10 cellular contexts compared by ENCODE assay signal in the genomic region with DNA sequence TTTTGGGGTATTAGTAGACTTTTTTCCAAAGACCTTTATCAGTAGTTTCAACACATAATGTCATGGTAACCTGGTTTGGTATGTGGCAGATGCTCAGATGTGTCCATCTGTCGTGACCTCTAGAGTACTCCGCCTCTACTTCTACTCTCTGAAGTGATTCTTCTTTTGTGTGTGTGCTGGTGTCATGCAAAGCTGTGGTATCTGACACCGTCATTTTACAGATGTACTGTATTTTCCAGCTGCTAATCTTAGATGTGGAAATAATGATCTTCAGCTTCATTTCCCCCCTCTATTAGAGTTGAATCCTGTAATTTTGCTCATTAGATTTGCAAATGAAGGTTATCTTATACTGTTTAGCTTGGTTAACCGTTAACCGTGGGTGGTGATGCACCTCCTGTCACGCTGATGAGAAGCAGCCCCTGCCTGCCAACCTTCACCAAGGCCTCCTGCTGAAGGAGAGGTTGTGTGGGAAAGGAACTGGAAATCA.
DNase-seq lines count a peak whose midpoint lies in the region; ATAC-seq and TF ChIP-seq lines count a peak whose summit lies in the region.
"Had no signal": no experiment of that assay in that cellular context is flagged by ENCODE, and none has a peak within 500 bp of the region (broad histone marks: within the 10 kb centered on the region; RNA-seq: fewer than 3 reads in every experiment).

No MANE protein-coding gene starts in this region.

- peaks cover 3% of the 10 kb centered on the region for H3K27me3 Mint-ChIP-seq in WTC11 (ENCODE audit: low read depth)

- ATAC-seq in HG03460 (IDR thresholded peaks at IDR 0.05; ENCODE audit: unreplicated experiment) (peak; percentile 86), WTC11 (no peak)

- in situ Hi-C loops in GM13977 (cut with MboI; ENCODE audit: low pct_unique_long_range_greater_than_20kb, low sequenced_read_pairs, unreplicated experiment): loop anchor here (25.0 kb wide), 1 partner anchor 265 kb away; no protein-coding TSS in a partner anchor

- no peak for TF ChIP-seq CTCF in GM13977 (IDR thresholded peaks at IDR 0.05; ENCODE audit: extremely low read depth, insufficient read depth, missing control alignments)
- TF ChIP-seq CTCF in GM20000 (IDR thresholded peaks at IDR 0.05; ENCODE audit: extremely low read depth, missing control alignments): no peak
- no peak for TF ChIP-seq CTCF in adrenal gland (IDR thresholded peaks at IDR 0.05)
- no peak for TF ChIP-seq CTCF in WTC11 (IDR thresholded peaks at IDR 0.05)

- H3K4me3 Mint-ChIP-seq in WTC11: no peak overlapping the region
- H3K4me3 Mint-ChIP-seq: nephron progenitor cell had no signal

- intact Hi-C loops in adrenal gland (cut with DNase I): no loop called here

- POLR2A ChIA-PET in WTC11 (lab: Charles Lee): no interaction called here

- CTCF ChIA-PET in WTC11 (lab: Charles Lee): interaction anchor here (1.1 kb wide), 1 partner anchor 231 kb away, joined by 3 read pairs; no protein-coding TSS in a partner anchor

- H3K27me3 ChIP-seq in adrenal gland: no peaks in the 10 kb centered on the region

- H3K4me1 ChIP-seq in adrenal gland (replicated peaks in 1 of 2): no peaks in the 10 kb centered on the region

- peaks cover 15% of the 10 kb centered on the region for H3K4me1 Mint-ChIP-seq in WTC11
- H3K4me1 Mint-ChIP-seq: nephron progenitor cell had no signal

- H3K9me3 ChIP-seq in adrenal gland (replicated peaks in 1 of 3): no peaks in the 10 kb centered on the region

- no peak overlapping the region for H3K4me3 ChIP-seq in adrenal gland

- H3K9me3 Mint-ChIP-seq in WTC11: peaks cover 8% of the 10 kb centered on the region; the same call in 1 of the 2 replicates

- H3K27ac ChIP-seq in adrenal gland: no peak overlapping the region

- H3K27ac Mint-ChIP-seq in WTC11: no peak overlapping the region
- H3K27ac Mint-ChIP-seq: nephron progenitor cell had no signal

- DNase-seq in GM13977 (ENCODE audit: low spot score) (peak; percentile 55), GM20000 (ENCODE audit: low spot score) (peak; percentile 46), kidney glomerular epithelial cell (lab: John Stamatoyannopoulos, UW) (peak; percentile 36), AG20443 (ENCODE audit: low spot score) (no peak), adrenal gland (no peak), NCI-H1105 treated with DMSO at 0.1 percent for 48 hours (lab: John Stamatoyannopoulos, UW) (no peak), WTC11 (ENCODE audit: low spot score) (no peak)
- DNase-seq: NCI-H2081, nephron progenitor cell had no signal

- TF ChIP-seq POLR2A in adrenal gland (IDR thresholded peaks at IDR 0.05): no peak

- H3K36me3 ChIP-seq in adrenal gland (replicated peaks in 1 of 2): no peaks in the 10 kb centered on the region

- no peaks in the 10 kb centered on the region for H3K36me3 Mint-ChIP-seq in WTC11

- WGBS in adrenal gland, 4 donors: 65 to 82% (median 77%) methylated on average over 6 of the region's 6 CpGs

TF ChIP-seq in WTC11, 78 proteins besides CTCF, POLR2A, EP300 and RAD21:
- no peak for TF ChIP-seq RELA (CRISPR knock-in tag; IDR thresholded peaks at IDR 0.05; ENCODE audit: borderline replicate concordance)
- TF ChIP-seq FOXK1 (CRISPR knock-in tag; IDR thresholded peaks at IDR 0.05): no peak
- TF ChIP-seq ZNF138 (CRISPR knock-in tag; conservative IDR thresholded peaks at IDR 0.05): no peak
- no peak for TF ChIP-seq IRF1 (CRISPR knock-in tag; IDR thresholded peaks at IDR 0.05)
- no peak for TF ChIP-seq TEAD4 (CRISPR knock-in tag; IDR thresholded peaks at IDR 0.05)
- no peak for TF ChIP-seq JUN (CRISPR knock-in tag; IDR thresholded peaks at IDR 0.05)
- TF ChIP-seq, protein P1, sequence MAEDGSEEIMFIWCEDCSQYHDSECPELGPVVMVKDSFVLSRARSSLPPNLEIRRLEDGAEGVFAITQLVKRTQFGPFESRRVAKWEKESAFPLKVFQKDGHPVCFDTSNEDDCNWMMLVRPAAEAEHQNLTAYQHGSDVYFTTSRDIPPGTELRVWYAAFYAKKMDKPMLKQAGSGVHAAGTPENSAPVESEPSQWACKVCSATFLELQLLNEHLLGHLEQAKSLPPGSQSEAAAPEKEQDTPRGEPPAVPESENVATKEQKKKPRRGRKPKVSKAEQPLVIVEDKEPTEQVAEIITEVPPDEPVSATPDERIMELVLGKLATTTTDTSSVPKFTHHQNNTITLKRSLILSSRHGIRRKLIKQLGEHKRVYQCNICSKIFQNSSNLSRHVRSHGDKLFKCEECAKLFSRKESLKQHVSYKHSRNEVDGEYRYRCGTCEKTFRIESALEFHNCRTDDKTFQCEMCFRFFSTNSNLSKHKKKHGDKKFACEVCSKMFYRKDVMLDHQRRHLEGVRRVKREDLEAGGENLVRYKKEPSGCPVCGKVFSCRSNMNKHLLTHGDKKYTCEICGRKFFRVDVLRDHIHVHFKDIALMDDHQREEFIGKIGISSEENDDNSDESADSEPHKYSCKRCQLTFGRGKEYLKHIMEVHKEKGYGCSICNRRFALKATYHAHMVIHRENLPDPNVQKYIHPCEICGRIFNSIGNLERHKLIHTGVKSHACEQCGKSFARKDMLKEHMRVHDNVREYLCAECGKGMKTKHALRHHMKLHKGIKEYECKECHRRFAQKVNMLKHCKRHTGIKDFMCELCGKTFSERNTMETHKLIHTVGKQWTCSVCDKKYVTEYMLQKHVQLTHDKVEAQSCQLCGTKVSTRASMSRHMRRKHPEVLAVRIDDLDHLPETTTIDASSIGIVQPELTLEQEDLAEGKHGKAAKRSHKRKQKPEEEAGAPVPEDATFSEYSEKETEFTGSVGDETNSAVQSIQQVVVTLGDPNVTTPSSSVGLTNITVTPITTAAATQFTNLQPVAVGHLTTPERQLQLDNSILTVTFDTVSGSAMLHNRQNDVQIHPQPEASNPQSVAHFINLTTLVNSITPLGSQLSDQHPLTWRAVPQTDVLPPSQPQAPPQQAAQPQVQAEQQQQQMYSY (CRISPR knock-in tag; IDR thresholded peaks at IDR 0.05): no peak
- TF ChIP-seq ZNF425 (CRISPR knock-in tag; conservative IDR thresholded peaks at IDR 0.05): no peak
- no peak for TF ChIP-seq ESRRA (CRISPR knock-in tag; IDR thresholded peaks at IDR 0.05; ENCODE audit: borderline replicate concordance)
- TF ChIP-seq KAT7 (CRISPR knock-in tag; IDR thresholded peaks at IDR 0.05; ENCODE audit: borderline replicate concordance): no peak

Comparison
In these comparisons a context has a peak if more than half of its experiments do, and no peak if none do; other contexts are left out.
1. DNase-seq: peak in GM13977 (single experiment), GM20000 (single experiment) and kidney glomerular epithelial cell (single experiment); none in AG20443 (single experiment), adrenal gland (0 of 7), NCI-H1105 treated with DMSO at 0.1 percent for 48 hours (single experiment) and WTC11 (single experiment).